Comparison of ENCODE assay signal across 26 cellular contexts in the genomic region with DNA sequence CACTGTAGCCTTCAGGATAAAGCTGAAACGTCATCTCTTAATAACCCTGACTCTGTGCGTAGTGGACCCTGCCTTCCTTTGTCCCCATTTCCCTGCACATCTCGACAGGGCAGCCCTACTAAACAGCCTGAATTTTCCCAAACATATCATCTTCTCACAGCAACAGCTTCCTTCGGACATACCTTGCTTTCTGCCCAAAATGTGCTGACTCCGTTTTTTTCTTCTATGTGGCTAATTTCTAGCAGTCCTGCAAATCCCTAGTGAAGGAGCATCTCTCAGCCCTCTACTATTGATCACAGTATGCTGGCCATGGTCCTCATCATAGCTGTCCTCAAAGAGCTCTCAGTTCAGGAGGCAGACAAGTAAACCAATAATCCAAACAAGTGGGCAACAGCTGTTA. TPM values are rescaled to one million over a fixed set of nuclear protein-coding genes. Genes with fewer than 3 reads are reported as not detected.
A peak's percentile ranks its signal among the peaks of the same experiment; 100 is the strongest.
DNase-seq lines count a peak whose midpoint lies in the region; ATAC-seq, FAIRE-seq and TF ChIP-seq lines count a peak whose summit lies in the region.
"Had no signal": no experiment of that assay in that cellular context is flagged by ENCODE, and none has a peak within 500 bp of the region (broad histone marks: within the 10 kb centered on the region; RNA-seq: fewer than 3 reads in every experiment).

No MANE protein-coding gene starts in this region.

- H4K20me1 ChIP-seq in HepG2 (ENCODE audit: insufficient read depth, low read length) = no peaks in the 10 kb centered on the region
- no peaks in the 10 kb centered on the region for H4K20me1 ChIP-seq in K562 (replicated peaks; ENCODE audit: control insufficient read depth, insufficient read depth, low read length)
- H4K20me1 ChIP-seq: BLaER1 had no signal

- no peak overlapping the region for H3K27ac Mint-ChIP-seq in progenitor cell of endocrine pancreas
- H3K27ac Mint-ChIP-seq: CD14-positive monocyte; CD4-positive, alpha-beta memory T cell; CD8-positive, alpha-beta memory T cell had no signal

- in situ Hi-C loops in HepG2 (cut with HindIII; ENCODE audit: extremely low pct_ligation_motif_present, low pct_unique_long_range_greater_than_20kb) (no loop called here), K562 (cut with MboI) (no loop called here)

- no peak overlapping the region for H2BK120ac ChIP-seq in neuronal stem cell (ENCODE audit: low read depth, low read length)

- peaks cover 0 to 9% of the 10 kb centered on the region in 2 experiments; a peak in 2 of 5 replicates for H3K27me3 ChIP-seq in HepG2 (ENCODE audit: control insufficient read depth in 1 of 2, insufficient read depth in 2 of 2, low read length in 2 of 2)
- H3K27me3 ChIP-seq in right lobe of liver = no peaks in the 10 kb centered on the region
- peaks cover 2 to 4% of the 10 kb centered on the region in 2 experiments; a peak in 2 of 5 replicates for H3K27me3 ChIP-seq in K562 (ENCODE audit: control insufficient read depth in 2 of 2, insufficient read depth in 2 of 2, low read length in 2 of 2)
- no peaks in the 10 kb centered on the region for H3K27me3 ChIP-seq in neuronal stem cell (ENCODE audit: control insufficient read depth in 3 of 3, insufficient read depth in 3 of 3, low read depth in 1 of 3, low read length in 3 of 3)
- H3K27me3 ChIP-seq: BLaER1 had no signal

- POLR2A ChIA-PET in HepG2 (lab: Yijun Ruan, JAX) (no interaction called here), K562 (lab: Yijun Ruan, JAX) (no interaction called here)

- TF ChIP-seq POLR2A in HepG2 (IDR thresholded peaks at IDR 0.05; ENCODE audit: insufficient read depth in 1 of 2, low read depth in 2 of 2, low read length in 2 of 2) (no peak), right lobe of liver (IDR thresholded peaks at IDR 0.05) (no peak), K562 (conservative IDR thresholded peaks at IDR 0.05) (no peak)

- H2AK5ac ChIP-seq in neuronal stem cell (ENCODE audit: low read depth, low read length) = no peak overlapping the region

- H2AFZ ChIP-seq in HepG2 (ENCODE audit: low read length) = no peak overlapping the region
- H2AFZ ChIP-seq in K562 (ENCODE audit: low read depth, low read length) = no peak overlapping the region
- no peak overlapping the region for H2AFZ ChIP-seq in neuronal stem cell (ENCODE audit: low read length)

- CTCF ChIA-PET in HepG2 (lab: Yijun Ruan, JAX; ENCODE audit: low intra/inter-chr PET ratio, low total read pairs) (no interaction called here), K562 (lab: Yijun Ruan, JAX; ENCODE audit: low intra/inter-chr PET ratio) (no interaction called here)

- TF ChIP-seq EP300 in HepG2 (IDR thresholded peaks at IDR 0.05; ENCODE audit: low read depth in 2 of 2, low read length in 2 of 2) (no peak), HepG2 (CRISPR knock-in tag; IDR thresholded peaks at IDR 0.05; ENCODE audit: borderline replicate concordance) (no peak), K562 (IDR thresholded peaks at IDR 0.05; ENCODE audit: low read length) (no peak)

- H2BK5ac ChIP-seq in neuronal stem cell (ENCODE audit: low read length) = no peak overlapping the region

- H3K27me3 Mint-ChIP-seq in progenitor cell of endocrine pancreas = no peaks in the 10 kb centered on the region

- no peaks in the 10 kb centered on the region for H3K9me3 Mint-ChIP-seq in progenitor cell of endocrine pancreas (ENCODE audit: low read depth)
- H3K9me3 Mint-ChIP-seq: CD4-positive, alpha-beta memory T cell; CD4-positive, CD25-positive, alpha-beta regulatory T cell; CD8-positive, alpha-beta memory T cell had no signal

- no peaks in the 10 kb centered on the region for H3K36me3 ChIP-seq in HepG2 (replicated peaks in 1 of 2; ENCODE audit: control insufficient read depth in 1 of 2, insufficient read depth in 2 of 2, low read length in 2 of 2)
- no peaks in the 10 kb centered on the region for H3K36me3 ChIP-seq in right lobe of liver
- H3K36me3 ChIP-seq in K562 (ENCODE audit: control insufficient read depth, insufficient read depth, low read length) = no peaks in the 10 kb centered on the region
- no peaks in the 10 kb centered on the region for H3K36me3 ChIP-seq in neuronal stem cell (replicated peaks in 1 of 2; ENCODE audit: control insufficient read depth in 2 of 2, insufficient read depth in 2 of 2, low read length in 2 of 2)
- H3K36me3 ChIP-seq: BE2C, BLaER1 had no signal

- H3K4me1 ChIP-seq in HepG2 (ENCODE audit: insufficient read depth, low read length) (no peaks in the 10 kb centered on the region), right lobe of liver (no peaks in the 10 kb centered on the region), K562 (replicated peaks in 1 of 2; ENCODE audit: control insufficient read depth in 2 of 2, insufficient read depth in 2 of 2, low read length in 2 of 2) (no peaks in the 10 kb centered on the region), neuronal stem cell (ENCODE audit: control insufficient read depth in 2 of 2, insufficient read depth in 1 of 2, low read depth in 1 of 2, low read length in 2 of 2) (no peaks in the 10 kb centered on the region)
- H3K4me1 ChIP-seq: BE2C, BLaER1 had no signal

- ATAC-seq in HepG2 = no peak
- ATAC-seq in right lobe of liver = no peak
- no peak for ATAC-seq in K562
- no peak for ATAC-seq in GM19328 (IDR thresholded peaks at IDR 0.05; ENCODE audit: unreplicated experiment)

- H3K9me3 ChIP-seq in HepG2 (ENCODE audit: low read length) (no peaks in the 10 kb centered on the region), right lobe of liver (no peaks in the 10 kb centered on the region), K562 (replicated peaks; ENCODE audit: control insufficient read depth, insufficient read depth, low read depth, low read length) (no peaks in the 10 kb centered on the region), neuronal stem cell (replicated peaks in 1 of 2; ENCODE audit: control insufficient read depth in 2 of 2, insufficient read depth in 1 of 2, low read depth in 1 of 2, low read length in 2 of 2) (no peaks in the 10 kb centered on the region)
- H3K9me3 ChIP-seq: BE2C, BLaER1 had no signal

- no peak overlapping the region for H3K4me2 ChIP-seq in HepG2 (ENCODE audit: low read depth, low read length)
- H3K4me2 ChIP-seq in K562 (ENCODE audit: insufficient read depth, low read length) = no peak overlapping the region
- no peak overlapping the region for H3K4me2 ChIP-seq in neuronal stem cell (ENCODE audit: insufficient read depth, low read length, poor library complexity, severe bottlenecking)
- H3K4me2 ChIP-seq: BLaER1 had no signal

- no peak overlapping the region for H3K9ac ChIP-seq in HepG2 (ENCODE audit: insufficient read depth, low read depth, low read length)
- H3K9ac ChIP-seq in K562 (ENCODE audit: insufficient read depth in 1 of 2, low read depth in 2 of 2, low read length in 2 of 2) = no peak overlapping the region
- H3K9ac ChIP-seq in neuronal stem cell (ENCODE audit: low read depth, low read length, poor library complexity) = no peak overlapping the region
- H3K9ac ChIP-seq: BLaER1 had no signal

- no peaks in the 10 kb centered on the region for H3K79me1 ChIP-seq in neuronal stem cell (ENCODE audit: low read depth, low read length)

- no peak overlapping the region for H3K4me3 Mint-ChIP-seq in progenitor cell of endocrine pancreas (ENCODE audit: low read depth)
- H3K4me3 Mint-ChIP-seq: CD14-positive monocyte; CD4-positive, alpha-beta memory T cell; CD4-positive, CD25-positive, alpha-beta regulatory T cell; CD8-positive, alpha-beta memory T cell had no signal

- H4K91ac ChIP-seq in neuronal stem cell (ENCODE audit: low read depth, low read length, poor library complexity) = no peak overlapping the region

- TF ChIP-seq RAD21 in HepG2 (CRISPR knock-in tag; IDR thresholded peaks at IDR 0.05) (no peak), K562 (CRISPR knock-in tag; conservative IDR thresholded peaks at IDR 0.05 in 1 of 2, IDR thresholded peaks at IDR 0.05 in 1 of 2) (no peak)

- peak overlapping the region; percentile 19 for H4K8ac ChIP-seq in neuronal stem cell (ENCODE audit: low read depth, low read length)

- no peak overlapping the region for H3K18ac ChIP-seq in neuronal stem cell (ENCODE audit: low read length)

- FAIRE-seq in HepG2 (lab: Jason Lieb, UNC) (no peak), HTR-8/SVneo (lab: Jason Lieb, UNC) (peak; percentile 23), K562 (lab: Jason Lieb, UNC) (no peak)
- FAIRE-seq: G401.6, GM12891, GM19239 had no signal

- H3K27ac ChIP-seq in HepG2 (ENCODE audit: extremely low read length, insufficient read depth, low read length) (no peak overlapping the region), right lobe of liver (no peak overlapping the region), K562 (ENCODE audit: extremely low read depth, low read depth, low read length) (no peak overlapping the region), neuronal stem cell (replicated peaks; ENCODE audit: low read length) (no peak overlapping the region)
- H3K27ac ChIP-seq: 22Rv1, BLaER1 had no signal

- no peak overlapping the region for H2BK15ac ChIP-seq in neuronal stem cell (ENCODE audit: low read length)

- intact Hi-C loops in HepG2 (cut with micrococcal nuclease; ENCODE audit: unreplicated experiment) = no loop called here
- intact Hi-C loops in right lobe of liver (cut with DNase I) = no loop called here
- intact Hi-C loops in K562 (cut with micrococcal nuclease) = loop anchor here (10.0 kb wide), 1 partner anchor 881 kb away; no protein-coding TSS in a partner anchor

- H2BK12ac ChIP-seq in neuronal stem cell (ENCODE audit: low read length) = no peak overlapping the region

- no peak overlapping the region for H3K23ac ChIP-seq in neuronal stem cell (ENCODE audit: low read depth, low read length, poor library complexity)

- no peak for TF ChIP-seq CTCF in HepG2 (CRISPR knock-in tag; IDR thresholded peaks at IDR 0.05)
- no peak for TF ChIP-seq CTCF in right lobe of liver (IDR thresholded peaks at IDR 0.05)
- no peak for TF ChIP-seq CTCF in K562 (IDR thresholded peaks at IDR 0.05 in 2 of 3, conservative IDR thresholded peaks at IDR 0.05 in 1 of 3; ENCODE audit: insufficient read depth in 2 of 3, low read depth in 1 of 3, low read length in 3 of 3)
- TF ChIP-seq CTCF in progenitor cell of endocrine pancreas (IDR thresholded peaks at IDR 0.05; ENCODE audit: unreplicated experiment) = no peak

- no peak overlapping the region for H3K14ac ChIP-seq in neuronal stem cell (ENCODE audit: low read length)

- no peak overlapping the region for H3K4ac ChIP-seq in neuronal stem cell (ENCODE audit: low read length)

- no peaks in the 10 kb centered on the region for H3K9me1 ChIP-seq in K562 (ENCODE audit: control insufficient read depth, insufficient read depth, low read length)

- H3K4me1 Mint-ChIP-seq in progenitor cell of endocrine pancreas (ENCODE audit: low read depth) = no peaks in the 10 kb centered on the region
- H3K4me1 Mint-ChIP-seq: CD14-positive monocyte had no signal

- H3K79me2 ChIP-seq in HepG2 (ENCODE audit: insufficient read depth, low read length) (no peaks in the 10 kb centered on the region), K562 (ENCODE audit: control insufficient read depth, insufficient read depth, low read length) (no peaks in the 10 kb centered on the region)

- WGBS in HepG2 (ENCODE audit: low lambda C conversion rate) = 13% methylated on average over 5 of the region's 5 CpGs
- WGBS in right lobe of liver (ENCODE audit: insufficient coverage, low coverage, low lambda C conversion rate, missing lambda C conversion rate) = 67% methylated on average over 5 of the region's 5 CpGs
- WGBS in K562 (ENCODE audit: insufficient coverage, low coverage, missing lambda C conversion rate) = 1% methylated on average over 5 of the region's 5 CpGs
- no CpG with 5 or more reads among the region's 5 CpGs for WGBS in neuronal stem cell (ENCODE audit: extremely low coverage in 2 of 2, insufficient read length in 2 of 2, insufficient replicate concordance in 1 of 2), 2 donors

- DNase-seq in HepG2 (ENCODE audit: low spot score) (no peak), right lobe of liver (no peak), HTR-8/SVneo (ENCODE audit: insufficient read length, low spot score) (no peak), K562 (ENCODE audit: extremely low read depth in 1 of 4, low spot score in 3 of 4) (no peak), neuronal stem cell (ENCODE audit: low spot score) (no peak), DMS79 (lab: John Stamatoyannopoulos, UW) (no peak), progenitor cell of endocrine pancreas (ENCODE audit: low spot score, unreplicated experiment) (no peak)
- DNase-seq: ACHN; BE2C; C1 segment of cervical spinal cord; CD4-positive, CD25-positive, alpha-beta regulatory T cell; CD8-positive, alpha-beta memory T cell; COR-L47; DMS 273 treated with DMSO at 0.1 percent for 48 hours; DMS153; DMS53; DMS79 treated with DMSO at 0.1 percent for 48 hours; GF-D8 had no signal

- H3K36me3 Mint-ChIP-seq in progenitor cell of endocrine pancreas (ENCODE audit: insufficient read depth) = no peaks in the 10 kb centered on the region
- H3K36me3 Mint-ChIP-seq: CD14-positive monocyte; CD4-positive, alpha-beta memory T cell; CD4-positive, CD25-positive, alpha-beta regulatory T cell; CD8-positive, alpha-beta memory T cell had no signal

- BruUV-seq in HepG2 (replicated peaks; lab: Mats Ljungman, UMichigan) (no TSS peak), K562 (replicated peaks; lab: Mats Ljungman, UMichigan) (no TSS peak)

- H3K4me3 ChIP-seq in HepG2 (replicated peaks in 1 of 3; ENCODE audit: insufficient read depth in 1 of 3, low read depth in 2 of 3, low read length in 3 of 3) (no peak overlapping the region), right lobe of liver (no peak overlapping the region), K562 (no peak overlapping the region), neuronal stem cell (ENCODE audit: low read length in 2 of 2) (no peak overlapping the region)
- H3K4me3 ChIP-seq: BLaER1 had no signal

RNA-seq across cellular contexts. Expression of a gene that starts 53.1 kb away (rescaled TPM):
- total RNA-seq in HepG2 (2016; rRNA removed; fragmentation: Illumina TruSeq; extraction: Trizol) = 0.10 and 0.11 TPM in 2 replicates
- total RNA-seq in HepG2 (2016; cell fraction: cytosol; rRNA removed; fragmentation: Illumina TruSeq; extraction: Trizol; ENCODE audit: low read depth) = not detected in 2 replicates
- total RNA-seq in HepG2 (2016; cell fraction: insoluble cytoplasmic fraction; rRNA removed; fragmentation: Illumina TruSeq; extraction: Trizol) = 0.17 and 0.18 TPM in 2 replicates
- 0.10 TPM in 1 of 2 replicates, not detected in the other for total RNA-seq in HepG2 (2016; cell fraction: membrane; rRNA removed; fragmentation: Illumina TruSeq; extraction: Trizol)
- not detected in 2 replicates for total RNA-seq in HepG2 (2016; cell fraction: nucleus; rRNA removed; fragmentation: Illumina TruSeq; extraction: Trizol)
- polyA plus RNA-seq in HepG2 (2011; rRNA removed) = 0.33 and 0.37 TPM in 2 replicates
- polyA plus RNA-seq in HepG2 (2011; cell fraction: cytosol; rRNA removed) = 0.20 and 0.28 TPM in 2 replicates
- polyA plus RNA-seq in HepG2 (2011; cell fraction: nucleus; rRNA removed) = 0.34 and 0.40 TPM in 2 replicates
- 0.25 and 0.32 TPM in 2 replicates for polyA plus RNA-seq in HepG2 (2012)
- polyA plus RNA-seq in HepG2 (2016; cell fraction: cytosol; fragmentation: Illumina TruSeq; extraction: Trizol; ENCODE audit: low read depth) = not detected in 2 replicates
- 0.24 and 0.64 TPM in 2 replicates for polyA plus RNA-seq in HepG2 (2016; cell fraction: insoluble cytoplasmic fraction; fragmentation: Illumina TruSeq; extraction: Trizol; ENCODE audit: low read depth)
- polyA plus RNA-seq in HepG2 (2016; cell fraction: membrane; fragmentation: Illumina TruSeq; extraction: Trizol; ENCODE audit: low read depth) = 0.24 TPM in 1 of 2 replicates, not detected in the other
- polyA plus RNA-seq in HepG2 (2016; cell fraction: nucleus; fragmentation: Illumina TruSeq; extraction: Trizol; ENCODE audit: insufficient read depth, low read depth) = 0.41 and 0.80 TPM in 2 replicates
- polyA minus RNA-seq in HepG2 (2011; rRNA and poly(A)+ RNA removed; ENCODE audit: low replicate concordance) = 0.20 and 0.70 TPM in 2 replicates
- polyA minus RNA-seq in HepG2 (2011; cell fraction: cytosol; rRNA and poly(A)+ RNA removed) = not detected in 2 replicates
- not detected in 2 replicates for polyA minus RNA-seq in HepG2 (2011; cell fraction: nucleus; rRNA and poly(A)+ RNA removed)
- total RNA-seq in right lobe of liver = 1 to 10 TPM in 3 of 6 experiments, under 1 TPM in 3; 0.62 to 3.0 (median 1.1) TPM
- 2.8 and 3.6 TPM in 2 replicates for total RNA-seq in K562 (2011; cell fraction: chromatin; rRNA removed; ENCODE audit: low replicate concordance)
- 2.3 and 3.0 TPM in 2 replicates for total RNA-seq in K562 (2011; cell fraction: nucleolus; rRNA removed)
- total RNA-seq in K562 (2011; cell fraction: nucleoplasm; rRNA removed) = 2.9 and 4.0 TPM in 2 replicates
- 1.6 and 4.4 TPM in 2 replicates for total RNA-seq in K562 (2014; rRNA removed)
- total RNA-seq in K562 (2014; rRNA removed; fragmentation: Illumina TruSeq; extraction: Trizol) = 2.5 and 2.7 TPM in 2 replicates
- total RNA-seq in K562 (2015; rRNA removed; fragmentation: Illumina TruSeq; extraction: Trizol) = 4.7 and 6.1 TPM in 2 replicates
- 7.2 and 7.4 TPM in 2 replicates for total RNA-seq in K562 (2021)
- polyA plus RNA-seq in K562 (2011; rRNA removed) = 0.35 and 1.2 TPM in 2 replicates
- polyA plus RNA-seq in K562 (2011; cell fraction: cytosol; rRNA removed) = 0.13 and 3.5 TPM in 2 replicates
- 0.24 and 3.2 TPM in 2 replicates for polyA plus RNA-seq in K562 (2011; cell fraction: nucleus; rRNA removed)
- 21.8 and 40.0 TPM in 2 replicates for polyA plus RNA-seq in K562 (2012)
- polyA plus RNA-seq in K562 (2014; fragmentation: Illumina TruSeq; extraction: Trizol) = 9.3 and 9.6 TPM in 2 replicates
- 1 to 10 TPM; 1.2 to 1.5 TPM for polyA plus RNA-seq in K562 (2014; fragmentation: Nextera tagmentation; extraction: Ambion mirVana)
- 6.6 and 8.6 TPM in 2 replicates for polyA plus RNA-seq in K562 (2014; rRNA removed)
- 0.09 and 1.3 TPM in 2 replicates for polyA minus RNA-seq in K562 (2011; rRNA and poly(A)+ RNA removed)
- polyA minus RNA-seq in K562 (2011; cell fraction: cytosol; rRNA and poly(A)+ RNA removed) = 1.1 TPM in 1 of 2 replicates, not detected in the other
- polyA minus RNA-seq in K562 (2011; cell fraction: nucleus; rRNA and poly(A)+ RNA removed) = 0.54 TPM in 1 of 2 replicates, not detected in the other
- 0.54 TPM for polyA plus RNA-seq in neuronal stem cell (2013, experiment 1 of 2)
- polyA plus RNA-seq in neuronal stem cell (2013, experiment 2 of 2) = 0.65 TPM
- 0.91 and 1.1 TPM in 2 replicates for total RNA-seq in progenitor cell of endocrine pancreas

RNA-seq across cellular contexts. Expression of a gene that starts 53.5 kb away (rescaled TPM):
- total RNA-seq in HepG2 (2016; rRNA removed; fragmentation: Illumina TruSeq; extraction: Trizol) (not detected in 2 replicates), right lobe of liver (1 to 10 TPM in 5 of 6 experiments, under 1 TPM in 1; 0.88 to 4.3 (median 1.9) TPM), K562 (2014; rRNA removed) (3.6 and 3.8 TPM in 2 replicates), K562 (2014; rRNA removed; fragmentation: Illumina TruSeq; extraction: Trizol) (3.6 and 4.7 TPM in 2 replicates), K562 (2015; rRNA removed; fragmentation: Illumina TruSeq; extraction: Trizol) (7.9 and 8.1 TPM in 2 replicates), K562 (2021) (3.5 and 3.7 TPM in 2 replicates), progenitor cell of endocrine pancreas (9.3 and 10.7 TPM in 2 replicates)
- not detected in 2 replicates for total RNA-seq in HepG2 (2016; cell fraction: cytosol; rRNA removed; fragmentation: Illumina TruSeq; extraction: Trizol; ENCODE audit: low read depth)
- not detected in 2 replicates for total RNA-seq in HepG2 (2016; cell fraction: insoluble cytoplasmic fraction; rRNA removed; fragmentation: Illumina TruSeq; extraction: Trizol)
- not detected in 2 replicates for total RNA-seq in HepG2 (2016; cell fraction: membrane; rRNA removed; fragmentation: Illumina TruSeq; extraction: Trizol)
- not detected in 2 replicates for total RNA-seq in HepG2 (2016; cell fraction: nucleus; rRNA removed; fragmentation: Illumina TruSeq; extraction: Trizol)
- polyA plus RNA-seq in HepG2 (2011; rRNA removed) (0.03 TPM in 1 of 2 replicates, not detected in the other), K562 (2011; rRNA removed) (0.38 and 8.3 TPM in 2 replicates), K562 (2014; fragmentation: Illumina TruSeq; extraction: Trizol) (4.5 and 4.6 TPM in 2 replicates), K562 (2014; fragmentation: Nextera tagmentation; extraction: Ambion mirVana) (1 to 10 TPM; 2.0 to 4.1 TPM), K562 (2014; rRNA removed) (2.5 and 3.8 TPM in 2 replicates)
- polyA plus RNA-seq in HepG2 (2011; cell fraction: cytosol; rRNA removed) = not detected in 2 replicates
- not detected in 2 replicates for polyA plus RNA-seq in HepG2 (2011; cell fraction: nucleus; rRNA removed)
- not detected in 2 replicates for polyA plus RNA-seq in HepG2 (2012)
- not detected in 2 replicates for polyA plus RNA-seq in HepG2 (2016; cell fraction: cytosol; fragmentation: Illumina TruSeq; extraction: Trizol; ENCODE audit: low read depth)
- polyA plus RNA-seq in HepG2 (2016; cell fraction: insoluble cytoplasmic fraction; fragmentation: Illumina TruSeq; extraction: Trizol; ENCODE audit: low read depth) = not detected in 2 replicates
- not detected in 2 replicates for polyA plus RNA-seq in HepG2 (2016; cell fraction: membrane; fragmentation: Illumina TruSeq; extraction: Trizol; ENCODE audit: low read depth)
- polyA plus RNA-seq in HepG2 (2016; cell fraction: nucleus; fragmentation: Illumina TruSeq; extraction: Trizol; ENCODE audit: insufficient read depth, low read depth) = not detected in 2 replicates
- 3.8 TPM in 1 of 2 replicates, not detected in the other for polyA minus RNA-seq in HepG2 (2011; rRNA and poly(A)+ RNA removed; ENCODE audit: low replicate concordance)
- polyA minus RNA-seq in HepG2 (2011; cell fraction: cytosol; rRNA and poly(A)+ RNA removed) = not detected in 2 replicates
- polyA minus RNA-seq in HepG2 (2011; cell fraction: nucleus; rRNA and poly(A)+ RNA removed) = not detected in 2 replicates
- total RNA-seq in K562 (2011; cell fraction: chromatin; rRNA removed; ENCODE audit: low replicate concordance) = 4.4 and 5.8 TPM in 2 replicates
- 3.9 and 5.0 TPM in 2 replicates for total RNA-seq in K562 (2011; cell fraction: nucleolus; rRNA removed)
- 4.5 and 5.2 TPM in 2 replicates for total RNA-seq in K562 (2011; cell fraction: nucleoplasm; rRNA removed)
- polyA plus RNA-seq in K562 (2011; cell fraction: cytosol; rRNA removed) = 0.18 and 2.8 TPM in 2 replicates
- 0.39 and 6.3 TPM in 2 replicates for polyA plus RNA-seq in K562 (2011; cell fraction: nucleus; rRNA removed)
- polyA plus RNA-seq in K562 (2012) = 11.9 and 24.7 TPM in 2 replicates
- 0.45 and 7.9 TPM in 2 replicates for polyA minus RNA-seq in K562 (2011; rRNA and poly(A)+ RNA removed)
- 4.2 TPM in 1 of 2 replicates, not detected in the other for polyA minus RNA-seq in K562 (2011; cell fraction: cytosol; rRNA and poly(A)+ RNA removed)
- 0.22 and 2.6 TPM in 2 replicates for polyA minus RNA-seq in K562 (2011; cell fraction: nucleus; rRNA and poly(A)+ RNA removed)
- polyA plus RNA-seq in neuronal stem cell (2013, experiment 1 of 2) = 2.4 TPM
- polyA plus RNA-seq in neuronal stem cell (2013, experiment 2 of 2) = 2.3 TPM
